Comparison of ENCODE assay signal across 13 cellular contexts in the genomic region with DNA sequence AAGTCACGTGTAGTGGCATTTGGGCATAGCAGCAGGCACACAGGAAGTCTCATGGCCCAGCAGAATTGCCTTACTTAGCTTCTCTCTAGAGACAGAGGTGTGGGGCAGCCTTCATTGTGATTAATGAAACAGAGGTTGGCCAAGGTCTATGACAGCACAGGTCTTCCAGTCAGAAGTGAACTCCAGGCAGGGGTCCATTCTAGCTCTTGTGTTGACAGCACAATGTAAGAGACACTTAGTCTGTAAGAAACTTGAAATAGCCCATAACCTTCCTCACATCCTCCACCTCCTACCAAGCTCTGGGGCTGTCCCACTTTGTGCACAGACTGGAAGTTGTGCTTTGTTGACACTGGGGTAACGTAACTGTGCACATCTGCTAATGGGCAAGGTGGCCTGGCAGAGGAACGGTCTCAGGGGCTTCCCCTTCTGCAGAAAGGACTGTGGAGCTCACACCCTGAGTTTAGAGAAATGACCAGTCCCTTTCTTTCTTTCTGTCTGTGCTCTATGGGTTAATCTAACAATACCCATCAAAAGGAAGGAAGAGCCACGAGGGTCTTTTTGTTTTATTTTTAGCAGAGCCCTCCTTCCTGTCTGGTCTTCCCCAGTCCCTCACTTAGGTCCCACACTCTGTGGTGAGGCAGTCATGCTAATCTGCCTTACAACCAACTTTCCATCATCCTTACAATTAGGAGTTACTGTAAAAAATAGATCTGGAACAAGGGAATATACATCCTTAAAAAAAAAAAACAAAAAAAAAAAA. TPM values are rescaled to one million over a fixed set of nuclear protein-coding genes. Genes with fewer than 3 reads are reported as not detected.
A peak's percentile ranks its signal among the peaks of the same experiment; 100 is the strongest.
DNase-seq lines count a peak whose midpoint lies in the region; ATAC-seq and TF ChIP-seq lines count a peak whose summit lies in the region.
"Had no signal": no experiment of that assay in that cellular context is flagged by ENCODE, and none has a peak within 500 bp of the region (broad histone marks: within the 10 kb centered on the region; RNA-seq: fewer than 3 reads in every experiment).

No MANE protein-coding gene starts in this region.

- peak overlapping the region in 7 of 11 experiments; percentile 1 to 59 (median 40); a peak in 11 of 22 replicates for H3K9ac ChIP-seq in BLaER1 treated with 17β-estradiol and CSF1 and Interleukin-3, amounts not matched to agents 10 nM and 100 nM

- no peaks in the 10 kb centered on the region for H3K36me3 Mint-ChIP-seq in MCF 10A (ENCODE audit: insufficient read depth, unreplicated experiment)

- peak overlapping the region; percentile 60 to 94 (median 83) for H3K4me2 ChIP-seq in BLaER1 treated with 17β-estradiol and CSF1 and Interleukin-3, amounts not matched to agents 10 nM and 100 nM

- peak overlapping the region in 5 of 10 experiments; percentile 20 to 35 (median 25); a peak in 5 of 20 replicates for H3K4me3 ChIP-seq in BLaER1 treated with 17β-estradiol and CSF1 and Interleukin-3, amounts not matched to agents 10 nM and 100 nM
- H3K4me3 ChIP-seq: psoas muscle had no signal

- CTCF ChIA-PET in MCF 10A (lab: Yijun Ruan, JAX): interaction anchor here (0.5 to 1.2 kb wide), 6 partner anchors 24 to 695 kb away, joined by 3 to 6 read pairs (median 3); no protein-coding TSS in a partner anchor

- no peaks in the 10 kb centered on the region for H3K4me1 Mint-ChIP-seq in MCF 10A (ENCODE audit: insufficient read depth, unreplicated experiment)

- TF ChIP-seq CTCF in MCF 10A (IDR thresholded peaks at IDR 0.05; ENCODE audit: unreplicated experiment): no peak

- H3K27ac ChIP-seq in BLaER1 treated with 17β-estradiol and CSF1 and Interleukin-3, amounts not matched to agents 10 nM and 100 nM: peak overlapping the region in 9 of 11 experiments; percentile 34 to 73 (median 53); a peak in 17 of 22 replicates
- peak overlapping the region; percentile 8 for H3K27ac ChIP-seq in KOPT-K1 (ENCODE audit: low read depth, low read length, poor library complexity, severe bottlenecking)
- H3K27ac ChIP-seq: psoas muscle, WERI-Rb-1 had no signal

- no peaks in the 10 kb centered on the region for H3K36me3 ChIP-seq in BLaER1 treated with 17β-estradiol and CSF1 and Interleukin-3, amounts not matched to agents 10 nM and 100 nM
- H3K36me3 ChIP-seq in KOPT-K1 (ENCODE audit: insufficient read depth, low read length): no peaks in the 10 kb centered on the region
- H3K36me3 ChIP-seq: WERI-Rb-1 had no signal

- H3K9me3 ChIP-seq in BLaER1 treated with 17β-estradiol and CSF1 and Interleukin-3, amounts not matched to agents 10 nM and 100 nM (replicated peaks in 1 of 11): peaks cover 0 to 15% (median 0%) of the 10 kb centered on the region in 11 experiments; a peak in 2 of 22 replicates
- H3K9me3 ChIP-seq in KOPT-K1 (ENCODE audit: insufficient read depth, low read length, poor library complexity, severe bottlenecking): no peaks in the 10 kb centered on the region
- H3K9me3 ChIP-seq: psoas muscle had no signal

- H3K4me3 Mint-ChIP-seq in MCF 10A (ENCODE audit: unreplicated experiment): no peak overlapping the region

- no TSS peak for BruUV-seq in MCF 10A (replicated peaks; lab: Mats Ljungman, UMichigan)

- POLR2A ChIA-PET in MCF 10A (lab: Yijun Ruan, JAX): no interaction called here

- H3K9me3 Mint-ChIP-seq in MCF 10A (ENCODE audit: unreplicated experiment): no peaks in the 10 kb centered on the region

- H4K20me1 ChIP-seq in BLaER1 treated with 17β-estradiol and CSF1 and Interleukin-3, amounts not matched to agents 10 nM and 100 nM: no peaks in the 10 kb centered on the region

- peak; percentile 63 for ATAC-seq in GM18517 (IDR thresholded peaks at IDR 0.05; ENCODE audit: unreplicated experiment)
- peak; percentile 35 for ATAC-seq in esophagus mucosa
- ATAC-seq: psoas muscle had no signal

- H3K27ac Mint-ChIP-seq in MCF 10A (ENCODE audit: low read depth, unreplicated experiment): no peak overlapping the region

- intact Hi-C loops in MCF 10A (cut with micrococcal nuclease): no loop called here

- H3K27me3 Mint-ChIP-seq in MCF 10A (ENCODE audit: insufficient read depth, unreplicated experiment): peaks cover 13% of the 10 kb centered on the region

- H3K27me3 ChIP-seq in BLaER1 treated with 17β-estradiol and CSF1 and Interleukin-3, amounts not matched to agents 10 nM and 100 nM: no peaks in the 10 kb centered on the region

- H3K4me1 ChIP-seq in BLaER1 treated with 17β-estradiol and CSF1 and Interleukin-3, amounts not matched to agents 10 nM and 100 nM: peaks cover 27 to 59% (median 48%) of the 10 kb centered on the region in 10 experiments
- H3K4me1 ChIP-seq: psoas muscle had no signal

- no peak for DNase-seq in MCF 10A (ENCODE audit: unreplicated experiment)
- DNase-seq in activated effector memory CD4-positive, alpha-beta T cell treated with anti-CD3 and anti-CD28 coated beads, Interleukin-2, amount 50 U/mL, for 16 hours: no peak
- no peak for DNase-seq in NCI-H2029 (lab: John Stamatoyannopoulos, UW)
- no peak for DNase-seq in DMS53 (lab: John Stamatoyannopoulos, UW)
- DNase-seq: mammary epithelial cell, NCI-H1436 treated with DMSO at 0.1 percent for 48 hours, NCI-H69, psoas muscle, WERI-Rb-1 had no signal

RNA-seq across cellular contexts. Expression of a gene that starts 35.6 kb away (rescaled TPM):
- total RNA-seq in esophagus mucosa (0.92 TPM), MCF 10A (2022) (not detected in 2 replicates)
